16 cellular contexts compared by ENCODE assay signal in the genomic region with DNA sequence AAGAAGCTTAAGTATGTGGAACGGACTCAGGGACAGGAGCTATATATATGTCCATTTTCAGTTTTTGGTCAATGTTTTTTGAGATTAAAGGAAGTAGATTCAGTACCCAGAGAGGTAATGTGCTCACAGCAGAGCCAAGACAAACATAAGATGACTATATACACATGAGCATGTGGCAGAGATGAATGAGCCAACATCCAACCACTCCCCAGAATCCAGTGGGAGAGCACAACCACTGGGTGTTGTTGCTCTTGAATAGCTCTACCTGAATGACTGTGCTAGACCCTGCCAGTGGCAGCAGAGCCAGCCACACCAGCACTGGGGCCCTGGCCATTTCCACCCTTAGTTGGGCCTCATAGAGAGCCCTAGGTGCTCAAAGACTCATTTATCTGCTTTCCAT. TPM values are rescaled to one million over a fixed set of nuclear protein-coding genes. Genes with fewer than 3 reads are reported as not detected.
DNase-seq lines count a peak whose midpoint lies in the region; ATAC-seq, FAIRE-seq and TF ChIP-seq lines count a peak whose summit lies in the region.
"Had no signal": no experiment of that assay in that cellular context is flagged by ENCODE, and none has a peak within 500 bp of the region (broad histone marks: within the 10 kb centered on the region; RNA-seq: fewer than 3 reads in every experiment).

No MANE protein-coding gene starts in this region.

- peaks cover 4% of the 10 kb centered on the region for H3F3A ChIP-seq in GM23248 (ENCODE audit: insufficient read depth)

- H3K4me2 ChIP-seq in A549 (peak overlapping the region; percentile 51), GM23248 (ENCODE audit: unreplicated experiment) (no peak overlapping the region)
- H3K4me2 ChIP-seq: BLaER1 had no signal

- no peak overlapping the region for H3K9ac ChIP-seq in GM23248
- no peak overlapping the region for H3K9ac ChIP-seq in adipocyte (ENCODE audit: low read length)
- H3K9ac ChIP-seq: BLaER1 had no signal

- DNase-seq in A549 (ENCODE audit: low read depth in 1 of 2, low spot score in 1 of 2), result peak in 1 of 2 experiments; percentile 62
- DNase-seq in GM23248, result peak; percentile 61
- peak; percentile 48 for DNase-seq in adipocyte (ENCODE audit: low read depth)
- DNase-seq in kidney epithelial cell (ENCODE audit: low read depth), result peak; percentile 49
- no peak for DNase-seq in adrenal gland
- DNase-seq in hepatic stellate cell (ENCODE audit: low spot score), result no peak
- no peak for DNase-seq in dermis blood vessel endothelial cell
- DNase-seq: activated CD4-positive, alpha-beta T cell treated with anti-CD3 and anti-CD28 coated beads, Interleukin-2, amount 10 ng/mL, durations not matched to agents 7 days and 5 days; activated naive CD8-positive, alpha-beta T cell treated with anti-CD3 and anti-CD28 coated beads, Interleukin-2, amount 10 ng/mL, durations not matched to agents 7 days and 5 days; GF-D8; NCI-H2107; posterior cingulate gyrus; stimulated activated CD4-positive, alpha-beta T cell treated with anti-CD3 and anti-CD28 coated beads, Interleukin-4, amount 100 ng/mL, for 1 hour; stimulated activated naive CD4-positive, alpha-beta T cell had no signal

- ATAC-seq in A549, result peak; percentile 72 to 83; a peak in 5 of 6 replicates
- no peak for ATAC-seq in HG02852 (IDR thresholded peaks at IDR 0.05; ENCODE audit: unreplicated experiment)

- no peaks in the 10 kb centered on the region for H3K9me2 ChIP-seq in GM23248 (ENCODE audit: insufficient read depth)

- no peaks in the 10 kb centered on the region for H4K20me1 ChIP-seq in GM23248 (ENCODE audit: insufficient read depth)
- H4K20me1 ChIP-seq: BLaER1 had no signal

- TF ChIP-seq CTCF in A549 (IDR thresholded peaks at IDR 0.05) (no peak), kidney epithelial cell (IDR thresholded peaks at IDR 0.05; ENCODE audit: insufficient read depth, low read length, poor library complexity, severe bottlenecking) (no peak), adrenal gland (IDR thresholded peaks at IDR 0.05) (no peak)

- no peak for TF ChIP-seq POLR2A in A549 (IDR thresholded peaks at IDR 0.05; ENCODE audit: low read length)
- TF ChIP-seq POLR2A in adrenal gland (IDR thresholded peaks at IDR 0.05), result no peak

- in situ Hi-C loops in GM23248 (cut with MboI), result loop anchor here (10.0 kb wide), 1 partner anchor 137 kb away; a partner anchor contains a TSS

- no peak for TF ChIP-seq RAD21 in A549 (conservative IDR thresholded peaks at IDR 0.05 in 1 of 2, IDR thresholded peaks at IDR 0.05 in 1 of 2)

- intact Hi-C loops in adrenal gland (cut with DNase I), result no loop called here

- no peak for TF ChIP-seq EP300 in A549 (IDR thresholded peaks at IDR 0.05)

- H3K4me3 ChIP-seq in A549 (no peak overlapping the region), GM23248 (no peak overlapping the region), adipocyte (ENCODE audit: low read length) (no peak overlapping the region), kidney epithelial cell (ENCODE audit: low read depth, low read length) (no peak overlapping the region), adrenal gland (no peak overlapping the region)
- H3K4me3 ChIP-seq: BLaER1 had no signal

- no peaks in the 10 kb centered on the region for H3K79me2 ChIP-seq in GM23248 (ENCODE audit: insufficient read depth)

- H3K36me3 ChIP-seq in GM23248 (ENCODE audit: low read depth) (no peaks in the 10 kb centered on the region), adipocyte (ENCODE audit: control insufficient read depth, insufficient read depth, low read length, severe bottlenecking) (no peaks in the 10 kb centered on the region), kidney epithelial cell (ENCODE audit: control insufficient read depth, insufficient read depth, low read length) (no peaks in the 10 kb centered on the region), adrenal gland (replicated peaks in 1 of 2) (no peaks in the 10 kb centered on the region)
- H3K36me3 ChIP-seq: BLaER1 had no signal

- H3K27me3 ChIP-seq in GM23248 (replicated peaks; ENCODE audit: insufficient read depth) (no peaks in the 10 kb centered on the region), adipocyte (replicated peaks; ENCODE audit: control insufficient read depth, insufficient read depth, low read length) (no peaks in the 10 kb centered on the region), kidney epithelial cell (ENCODE audit: control insufficient read depth, insufficient read depth, low read length) (no peaks in the 10 kb centered on the region), adrenal gland (no peaks in the 10 kb centered on the region)
- H3K27me3 ChIP-seq: BLaER1 had no signal

- POLR2A ChIA-PET in A549 (lab: Yijun Ruan, JAX), result no interaction called here

- H3K27ac ChIP-seq in A549, result peak overlapping the region; percentile 48 to 64
- no peak overlapping the region for H3K27ac ChIP-seq in GM23248
- no peak overlapping the region for H3K27ac ChIP-seq in adrenal gland
- H3K27ac ChIP-seq: BLaER1 had no signal

- no peak overlapping the region for H2AFZ ChIP-seq in GM23248

- H3K4me1 ChIP-seq in A549 (peaks cover 34% of the 10 kb centered on the region), GM23248 (ENCODE audit: insufficient read depth) (peaks cover 10% of the 10 kb centered on the region), adipocyte (ENCODE audit: control insufficient read depth, insufficient read depth, low read length) (peaks cover 15% of the 10 kb centered on the region), adrenal gland (replicated peaks in 1 of 2) (peaks cover 0 to 8% of the 10 kb centered on the region in 2 donors)

- 37% methylated on average over 1 of the region's 1 CpG for WGBS in A549 (ENCODE audit: missing lambda C conversion rate)
- WGBS in GM23248 (ENCODE audit: low coverage in 1 of 2, low lambda C conversion rate in 2 of 2, missing lambda C conversion rate in 2 of 2), 2 experiments, result 91 to 100% methylated on average over 1 of the region's 1 CpG
- WGBS in adrenal gland, 4 donors, result 93 to 100% (median 96%) methylated on average over 1 of the region's 1 CpG

- no peaks in the 10 kb centered on the region for H3K9me3 ChIP-seq in A549
- H3K9me3 ChIP-seq in GM23248 (ENCODE audit: low read depth), result no peaks in the 10 kb centered on the region
- H3K9me3 ChIP-seq in adipocyte (ENCODE audit: control insufficient read depth, low read length), result no peaks in the 10 kb centered on the region
- H3K9me3 ChIP-seq in adrenal gland (replicated peaks in 1 of 3), result no peaks in the 10 kb centered on the region
- H3K9me3 ChIP-seq: BLaER1 had no signal

- no peak for FAIRE-seq in A549 (lab: Jason Lieb, UNC)

- CTCF ChIA-PET in A549 (lab: Yijun Ruan, JAX), result interaction anchor here (1.1 to 1.9 kb wide), 3 partner anchors 12 to 158 kb away, joined by 3 to 7 read pairs (median 3); a partner anchor contains a TSS

TF ChIP-seq in A549, 52 proteins besides CTCF, POLR2A, EP300 and RAD21:
- TF ChIP-seq HOXB5 (CRISPR knock-in tag; IDR thresholded peaks at IDR 0.05), result 0 out of 2 replicates have a peak, but pooled peaks have one; percentile 68
- TF ChIP-seq, protein P1, sequence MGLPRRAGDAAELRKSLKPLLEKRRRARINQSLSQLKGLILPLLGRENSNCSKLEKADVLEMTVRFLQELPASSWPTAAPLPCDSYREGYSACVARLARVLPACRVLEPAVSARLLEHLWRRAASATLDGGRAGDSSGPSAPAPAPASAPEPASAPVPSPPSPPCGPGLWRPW (IDR thresholded peaks at IDR 0.05), result no peak
- no peak for TF ChIP-seq NR3C1 (IDR thresholded peaks at IDR 0.05)
- TF ChIP-seq, protein P2, sequence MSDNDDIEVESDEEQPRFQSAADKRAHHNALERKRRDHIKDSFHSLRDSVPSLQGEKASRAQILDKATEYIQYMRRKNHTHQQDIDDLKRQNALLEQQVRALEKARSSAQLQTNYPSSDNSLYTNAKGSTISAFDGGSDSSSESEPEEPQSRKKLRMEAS (IDR thresholded peaks at IDR 0.05), result peak; percentile 52
- TF ChIP-seq GATA3 (IDR thresholded peaks at IDR 0.05; ENCODE audit: borderline replicate concordance), result peak; percentile 21; the same call in 1 of the 2 replicates

RNA-seq across cellular contexts. Expression of a gene that starts 10.7 kb away (rescaled TPM):
- polyA plus RNA-seq in A549 (2011; rRNA removed) (34.2 and 41.6 TPM in 2 replicates), A549 (2017; fragmentation: RNase III; extraction: RNeasy Plus Mini Kit Qiagen cat#74134 plus additional on column Dnase treatment) (10.8 to 15.5 TPM (median 11.6 TPM) in 3 replicates), GM23248 (2016; fragmentation: Nextera tagmentation; extraction: Ambion mirVana) (3.5 TPM in 2 replicates), adrenal gland (10 to 100 TPM in 2 of 3 donors, 1 to 10 TPM in 1; 8.2 to 21.8 (median 12.1) TPM)
- 4.1 and 4.6 TPM in 2 replicates for polyA plus RNA-seq in A549 (2012; cell fraction: cytosol; rRNA removed)
- 5.4 and 13.3 TPM in 2 replicates for polyA plus RNA-seq in A549 (2012; cell fraction: nucleus; rRNA removed)
- 15.1 and 16.5 TPM in 2 replicates for polyA minus RNA-seq in A549 (2011; rRNA and poly(A)+ RNA removed)
- 3.3 and 5.3 TPM in 2 replicates for total RNA-seq in GM23248 (2014; rRNA removed; shearing (Covaris generic))
- total RNA-seq in kidney epithelial cell (7.5 and 10.5 TPM in 2 replicates), adrenal gland (10 to 100 TPM in 7 of 8 donors, 1 to 10 TPM in 1; 9.2 to 64.9 (median 19.4) TPM), dermis blood vessel endothelial cell (1.7 and 2.0 TPM in 2 replicates)

RNA-seq across cellular contexts. Expression of a gene that starts 33.5 kb away (rescaled TPM):
- polyA plus RNA-seq in A549 (2011; rRNA removed) (not detected in 2 replicates), A549 (2017; fragmentation: RNase III; extraction: RNeasy Plus Mini Kit Qiagen cat#74134 plus additional on column Dnase treatment) (not detected in 3 replicates), GM23248 (2016; fragmentation: Nextera tagmentation; extraction: Ambion mirVana) (not detected in 2 replicates), adrenal gland (not detected)
- polyA plus RNA-seq in A549 (2012; cell fraction: cytosol; rRNA removed), result not detected in 2 replicates
- polyA plus RNA-seq in A549 (2012; cell fraction: nucleus; rRNA removed), result not detected in 2 replicates
- polyA minus RNA-seq in A549 (2011; rRNA and poly(A)+ RNA removed), result not detected in 2 replicates
- not detected in 2 replicates for total RNA-seq in GM23248 (2014; rRNA removed; shearing (Covaris generic))
- total RNA-seq in kidney epithelial cell (not detected in 2 replicates), adrenal gland (not detected), dermis blood vessel endothelial cell (not detected in 2 replicates)
- total RNA-seq: activated CD4-positive, alpha-beta T cell treated with anti-CD3 and anti-CD28 coated beads, Interleukin-2, amount 10 ng/mL, durations not matched to agents 7 days and 5 days; activated naive CD8-positive, alpha-beta T cell treated with anti-CD3 and anti-CD28 coated beads, Interleukin-2, amount 10 ng/mL, durations not matched to agents 7 days and 5 days had no signal

Comparison
In these comparisons a context has a peak if more than half of its experiments do, and no peak if none do; other contexts are left out.
1. DNase-seq: peak in GM23248 (single experiment), adipocyte (single experiment) and kidney epithelial cell (single experiment); none in adrenal gland (0 of 7), hepatic stellate cell (single experiment) and dermis blood vessel endothelial cell (single experiment).
2. H3K27ac ChIP-seq: peak in A549 (2 of 2); none in GM23248 (single experiment) and adrenal gland (0 of 5).